In the genomic region with DNA sequence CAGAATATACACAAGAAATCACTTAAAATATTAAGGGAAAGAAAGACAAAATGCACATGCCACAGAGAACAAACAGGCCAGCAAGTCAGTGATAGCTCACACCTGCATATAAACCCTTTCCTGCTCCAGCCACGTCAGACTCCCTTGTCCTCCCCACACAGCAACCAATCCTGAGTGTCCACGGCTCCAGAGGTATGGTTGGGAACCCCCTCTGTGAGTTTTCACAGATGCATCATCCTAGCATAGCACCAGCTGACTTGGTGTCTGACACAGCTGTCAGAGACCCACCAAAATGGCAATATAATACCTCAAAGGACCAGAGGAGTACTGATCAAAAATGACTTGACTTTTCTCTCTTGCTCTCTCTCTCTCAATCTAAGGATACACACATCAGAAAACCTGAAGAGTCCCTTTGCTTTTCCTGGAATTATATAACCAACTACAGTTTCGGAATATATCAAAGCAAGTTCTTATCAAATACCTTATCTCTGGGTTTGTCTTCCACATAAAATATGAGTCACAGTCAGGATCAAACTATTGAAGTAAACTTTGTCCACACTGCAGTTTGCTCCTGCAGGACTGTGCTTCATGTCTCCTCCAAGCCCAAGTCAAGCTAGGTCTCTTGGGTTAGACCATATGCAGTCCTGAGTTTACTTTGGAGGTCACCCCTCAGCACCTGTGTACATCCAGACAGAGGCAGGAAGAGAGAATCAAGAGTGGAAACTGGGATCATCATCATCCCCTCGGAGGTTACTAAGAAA, we compare ENCODE assay signal across 1 cellular context.
A peak's percentile ranks its signal among the peaks of the same experiment; 100 is the strongest.
TF ChIP-seq lines count a peak whose summit lies in the region.

No MANE protein-coding gene starts in this region.

TF ChIP-seq in HEK293, 187 proteins besides CTCF, POLR2A, EP300 and RAD21:
- TF ChIP-seq, protein P1, sequence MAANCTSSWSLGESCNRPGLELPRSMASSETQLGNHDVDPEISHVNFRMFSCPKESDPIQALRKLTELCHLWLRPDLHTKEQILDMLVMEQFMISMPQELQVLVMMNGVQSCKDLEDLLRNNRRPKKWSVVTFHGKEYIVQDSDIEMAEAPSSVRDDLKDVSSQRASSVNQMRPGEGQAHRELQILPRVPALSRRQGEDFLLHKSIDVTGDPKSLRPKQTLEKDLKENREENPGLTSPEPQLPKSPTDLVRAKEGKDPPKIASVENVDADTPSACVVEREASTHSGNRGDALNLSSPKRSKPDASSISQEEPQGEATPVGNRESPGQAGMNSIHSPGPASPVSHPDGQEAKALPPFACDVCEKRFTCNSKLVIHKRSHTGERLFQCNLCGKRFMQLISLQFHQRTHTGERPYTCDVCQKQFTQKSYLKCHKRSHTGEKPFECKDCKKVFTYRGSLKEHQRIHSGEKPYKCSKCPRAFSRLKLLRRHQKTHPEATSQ (tag by site-specific recombination; IDR thresholded peaks at IDR 0.05): no peak
- TF ChIP-seq, protein P2, sequence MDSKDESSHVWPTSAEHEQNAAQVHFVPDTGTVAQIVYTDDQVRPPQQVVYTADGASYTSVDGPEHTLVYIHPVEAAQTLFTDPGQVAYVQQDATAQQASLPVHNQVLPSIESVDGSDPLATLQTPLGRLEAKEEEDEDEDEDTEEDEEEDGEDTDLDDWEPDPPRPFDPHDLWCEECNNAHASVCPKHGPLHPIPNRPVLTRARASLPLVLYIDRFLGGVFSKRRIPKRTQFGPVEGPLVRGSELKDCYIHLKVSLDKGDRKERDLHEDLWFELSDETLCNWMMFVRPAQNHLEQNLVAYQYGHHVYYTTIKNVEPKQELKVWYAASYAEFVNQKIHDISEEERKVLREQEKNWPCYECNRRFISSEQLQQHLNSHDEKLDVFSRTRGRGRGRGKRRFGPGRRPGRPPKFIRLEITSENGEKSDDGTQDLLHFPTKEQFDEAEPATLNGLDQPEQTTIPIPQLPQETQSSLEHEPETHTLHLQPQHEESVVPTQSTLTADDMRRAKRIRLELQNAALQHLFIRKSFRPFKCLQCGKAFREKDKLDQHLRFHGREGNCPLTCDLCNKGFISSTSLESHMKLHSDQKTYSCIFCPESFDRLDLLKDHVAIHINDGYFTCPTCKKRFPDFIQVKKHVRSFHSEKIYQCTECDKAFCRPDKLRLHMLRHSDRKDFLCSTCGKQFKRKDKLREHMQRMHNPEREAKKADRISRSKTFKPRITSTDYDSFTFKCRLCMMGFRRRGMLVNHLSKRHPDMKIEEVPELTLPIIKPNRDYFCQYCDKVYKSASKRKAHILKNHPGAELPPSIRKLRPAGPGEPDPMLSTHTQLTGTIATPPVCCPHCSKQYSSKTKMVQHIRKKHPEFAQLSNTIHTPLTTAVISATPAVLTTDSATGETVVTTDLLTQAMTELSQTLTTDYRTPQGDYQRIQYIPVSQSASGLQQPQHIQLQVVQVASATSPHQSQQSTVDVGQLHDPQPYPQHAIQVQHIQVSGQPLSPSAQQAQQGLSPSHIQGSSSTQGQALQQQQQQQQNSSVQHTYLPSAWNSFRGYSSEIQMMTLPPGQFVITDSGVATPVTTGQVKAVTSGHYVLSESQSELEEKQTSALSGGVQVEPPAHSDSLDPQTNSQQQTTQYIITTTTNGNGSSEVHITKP (tag by site-specific recombination; IDR thresholded peaks at IDR 0.05): 0 out of 2 replicates have a peak, but pooled peaks have one; percentile 14
- TF ChIP-seq PRDM1 (tag by site-specific recombination; IDR thresholded peaks at IDR 0.05): no peak
